In genomic region chr13:21361706-21362105, GRCh38 we compare ENCODE assay signal across 20 cellular contexts.
DNase-seq lines count a peak whose midpoint lies in the region; TF ChIP-seq lines count a peak whose summit lies in the region.
"Had no signal": no experiment of that assay in that cellular context is flagged by ENCODE, and none has a peak within 500 bp of the region (broad histone marks: within the 10 kb centered on the region; RNA-seq: fewer than 3 reads in every experiment).

No MANE protein-coding gene starts in this region.

- peak; percentile 47 for DNase-seq in activated CD8-positive, alpha-beta memory T cell treated with anti-CD3 and anti-CD28 coated beads for 24 hours
- no peak for DNase-seq in activated CD8-positive, alpha-beta memory T cell treated with anti-CD3 and anti-CD28 coated beads, Interleukin-2, amount 50 U/mL, for 4 hours
- peak; percentile 33 for DNase-seq in endodermal cell
- DNase-seq in osteocyte (ENCODE audit: extremely low spot score, unreplicated experiment), result peak; percentile 66
- DNase-seq in vagina (ENCODE audit: extremely low spot score in 2 of 2), result no peak
- DNase-seq in activated naive CD8-positive, alpha-beta T cell treated with anti-CD3 and anti-CD28 coated beads for 36 hours, result no peak
- DNase-seq: CD4-positive, CD25-positive, alpha-beta regulatory T cell; CD8-positive, alpha-beta memory T cell; DMS 273 treated with DMSO at 0.1 percent for 48 hours; DMS79; EL; GDM1; HFFc6 had no signal

- H3K27me3 Mint-ChIP-seq in endodermal cell (ENCODE audit: insufficient read depth) (peaks cover 11% of the 10 kb centered on the region), osteocyte (ENCODE audit: unreplicated experiment) (no peaks in the 10 kb centered on the region)
- no peaks in the 10 kb centered on the region for H3K27me3 Mint-ChIP-seq in activated naive CD8-positive, alpha-beta T cell treated with anti-CD3 and anti-CD28 coated beads for 36 hours
- H3K27me3 Mint-ChIP-seq: B cell; CD4-positive, CD25-positive, alpha-beta regulatory T cell had no signal

- no peaks in the 10 kb centered on the region for H3K27me3 ChIP-seq in endodermal cell (ENCODE audit: control insufficient read depth, insufficient read depth, low read length, poor library complexity, severe bottlenecking)
- no peaks in the 10 kb centered on the region for H3K27me3 ChIP-seq in vagina
- H3K27me3 ChIP-seq: BLaER1 had no signal

- no peak overlapping the region for H3K27ac ChIP-seq in endodermal cell (ENCODE audit: low read depth, low read length)
- H3K27ac ChIP-seq in vagina, result no peak overlapping the region
- H3K27ac ChIP-seq: 22Rv1, BLaER1, C4-2B had no signal

- H3K36me3 ChIP-seq in endodermal cell (ENCODE audit: control insufficient read depth, insufficient read depth, low read length) (no peaks in the 10 kb centered on the region), vagina (no peaks in the 10 kb centered on the region)
- H3K36me3 ChIP-seq: BLaER1, HAP-1 had no signal

- peaks cover 11% of the 10 kb centered on the region for H3K9me3 ChIP-seq in endodermal cell (ENCODE audit: control insufficient read depth, low read length)
- no peaks in the 10 kb centered on the region for H3K9me3 ChIP-seq in vagina
- H3K9me3 ChIP-seq: HAP-1 had no signal

- H3K4me3 ChIP-seq in endodermal cell (ENCODE audit: low read length) (no peak overlapping the region), vagina (no peak overlapping the region)
- H3K4me3 ChIP-seq: BLaER1, GM12878, GM23338, HAP-1 had no signal

- H3K9ac ChIP-seq in endodermal cell (ENCODE audit: extremely low read depth, low read length, poor library complexity, severe bottlenecking), result no peak overlapping the region
- H3K9ac ChIP-seq: BLaER1 had no signal

- intact Hi-C loops in vagina (cut with DNase I), result no loop called here

- H3K36me3 Mint-ChIP-seq in endodermal cell (ENCODE audit: low read depth) (no peaks in the 10 kb centered on the region), osteocyte (ENCODE audit: unreplicated experiment) (no peaks in the 10 kb centered on the region)
- no peaks in the 10 kb centered on the region for H3K36me3 Mint-ChIP-seq in activated naive CD8-positive, alpha-beta T cell treated with anti-CD3 and anti-CD28 coated beads for 36 hours
- H3K36me3 Mint-ChIP-seq: CD4-positive, CD25-positive, alpha-beta regulatory T cell had no signal

- H3K9me3 Mint-ChIP-seq in endodermal cell (peaks cover 10% of the 10 kb centered on the region), osteocyte (ENCODE audit: unreplicated experiment) (peaks cover 16% of the 10 kb centered on the region)
- no peaks in the 10 kb centered on the region for H3K9me3 Mint-ChIP-seq in activated naive CD8-positive, alpha-beta T cell treated with anti-CD3 and anti-CD28 coated beads for 36 hours
- H3K9me3 Mint-ChIP-seq: CD8-positive, alpha-beta memory T cell; GM23338; HFFc6 had no signal

- 90% methylated on average over 3 of the region's 3 CpGs; no CpG with 5 or more reads in 1 of the 2 experiments for WGBS in endodermal cell (ENCODE audit: insufficient coverage in 1 of 2, insufficient read length in 1 of 2), 2 experiments

- no peak overlapping the region for H3K4me3 Mint-ChIP-seq in endodermal cell
- H3K4me3 Mint-ChIP-seq in osteocyte (ENCODE audit: unreplicated experiment), result no peak overlapping the region
- H3K4me3 Mint-ChIP-seq in activated naive CD8-positive, alpha-beta T cell treated with anti-CD3 and anti-CD28 coated beads for 36 hours, result no peak overlapping the region
- H3K4me3 Mint-ChIP-seq: B cell; CD4-positive, CD25-positive, alpha-beta regulatory T cell; CD8-positive, alpha-beta memory T cell; GM23338; HFFc6 had no signal

- H3K27ac Mint-ChIP-seq in endodermal cell, result no peak overlapping the region
- H3K27ac Mint-ChIP-seq in osteocyte (ENCODE audit: unreplicated experiment), result no peak overlapping the region
- no peak overlapping the region for H3K27ac Mint-ChIP-seq in activated naive CD8-positive, alpha-beta T cell treated with anti-CD3 and anti-CD28 coated beads for 36 hours
- H3K27ac Mint-ChIP-seq: B cell; CD4-positive, CD25-positive, alpha-beta regulatory T cell; CD8-positive, alpha-beta memory T cell; GM23338; HFFc6 had no signal

- H3K4me1 ChIP-seq in endodermal cell (ENCODE audit: control insufficient read depth, insufficient read depth, low read length), result peaks cover 7% of the 10 kb centered on the region
- H3K4me1 ChIP-seq in vagina, result no peaks in the 10 kb centered on the region
- H3K4me1 ChIP-seq: BLaER1, HAP-1 had no signal

- H3K4me1 Mint-ChIP-seq in endodermal cell (peaks cover 12% of the 10 kb centered on the region), osteocyte (ENCODE audit: unreplicated experiment) (no peaks in the 10 kb centered on the region)
- H3K4me1 Mint-ChIP-seq in activated naive CD8-positive, alpha-beta T cell treated with anti-CD3 and anti-CD28 coated beads for 36 hours, result peaks cover 22% of the 10 kb centered on the region
- H3K4me1 Mint-ChIP-seq: B cell had no signal

- TF ChIP-seq CTCF in endodermal cell (conservative IDR thresholded peaks at IDR 0.05), result no peak
- no peak for TF ChIP-seq CTCF in osteocyte (IDR thresholded peaks at IDR 0.05)
- TF ChIP-seq CTCF in vagina (IDR thresholded peaks at IDR 0.05), result no peak

- no peak for TF ChIP-seq POLR2A in vagina (IDR thresholded peaks at IDR 0.05)

Comparison
In these comparisons a context has a peak if more than half of its experiments do, and no peak if none do; other contexts are left out.
1. DNase-seq: peak in activated CD8-positive, alpha-beta memory T cell treated with anti-CD3 and anti-CD28 coated beads for 24 hours (single experiment), endodermal cell (single experiment) and osteocyte (single experiment); none in activated CD8-positive, alpha-beta memory T cell treated with anti-CD3 and anti-CD28 coated beads, Interleukin-2, amount 50 U/mL, for 4 hours (single experiment), vagina (0 of 2) and activated naive CD8-positive, alpha-beta T cell treated with anti-CD3 and anti-CD28 coated beads for 36 hours (single experiment).